ENCODE assay signal across 8 cellular contexts in genomic region chr7:47253650-47254080, GRCh38.
A peak's percentile ranks its signal among the peaks of the same experiment; 100 is the strongest.
DNase-seq lines count a peak whose midpoint lies in the region; ATAC-seq and TF ChIP-seq lines count a peak whose summit lies in the region.

No MANE protein-coding gene starts in this region.

- H3K79me2 ChIP-seq in mesendoderm (ENCODE audit: control insufficient read depth, insufficient read depth, low read length) = no peaks in the 10 kb centered on the region

- H2BK5ac ChIP-seq in mesendoderm (ENCODE audit: low read length) = no peak overlapping the region

- peak overlapping the region; percentile 94 for H3K4me2 ChIP-seq in mesendoderm (ENCODE audit: low read length)

- H3K4me1 ChIP-seq in mesendoderm (ENCODE audit: control insufficient read depth, low read depth, low read length) (no peaks in the 10 kb centered on the region), thyroid gland (peaks cover 3 to 14% of the 10 kb centered on the region in 2 donors)

- H4K8ac ChIP-seq in mesendoderm (ENCODE audit: low read depth, low read length) = no peak overlapping the region

- H3K23ac ChIP-seq in mesendoderm (ENCODE audit: low read length) = no peak overlapping the region

- peak overlapping the region; percentile 70 for H3K9ac ChIP-seq in mesendoderm (ENCODE audit: low read length)

- no peaks in the 10 kb centered on the region for H3K9me3 Mint-ChIP-seq in endothelial cell (ENCODE audit: unreplicated experiment)

- intact Hi-C loops in thyroid gland (cut with DNase I) = no loop called here

- no peaks in the 10 kb centered on the region for H3K9me3 ChIP-seq in thyroid gland

- no peak overlapping the region for H2AK5ac ChIP-seq in mesendoderm (ENCODE audit: low read length)

- peaks cover 8% of the 10 kb centered on the region for H3K4me1 Mint-ChIP-seq in endothelial cell (ENCODE audit: unreplicated experiment)

- no peak overlapping the region for H4K5ac ChIP-seq in mesendoderm (ENCODE audit: low read length)

- no peak overlapping the region for H2BK120ac ChIP-seq in mesendoderm (ENCODE audit: low read depth, low read length)

- peak; percentile 17 for DNase-seq in AG09309 (ENCODE audit: low read depth)
- DNase-seq in SHP77 treated with DMSO at 0.1 percent for 48 hours (lab: John Stamatoyannopoulos, UW) = peak; percentile 9
- peak; percentile 15 for DNase-seq in endothelial cell (ENCODE audit: low spot score)
- DNase-seq in mesendoderm = peak; percentile 66
- peak; percentile 25 to 36 for DNase-seq in thyroid gland
- DNase-seq in mesenteric fat pad (ENCODE audit: low spot score) = no peak

- no peak overlapping the region for H3K4ac ChIP-seq in mesendoderm (ENCODE audit: low read depth, low read length)

- H3K4me3 Mint-ChIP-seq in endothelial cell (ENCODE audit: unreplicated experiment) = peak overlapping the region; percentile 52

- peak overlapping the region; percentile 60 for H3K4me3 ChIP-seq in AG09309 (ENCODE audit: control insufficient read depth, low read depth, low read length)
- H3K4me3 ChIP-seq in mesendoderm (ENCODE audit: low read length) = peak overlapping the region; percentile 43
- H3K4me3 ChIP-seq in thyroid gland (replicated peaks in 1 of 3) = peak overlapping the region; percentile 15 to 39 (median 28)

- H3K27ac Mint-ChIP-seq in endothelial cell (ENCODE audit: unreplicated experiment) = peak overlapping the region; percentile 20

- no peaks in the 10 kb centered on the region for H3K36me3 ChIP-seq in mesendoderm (ENCODE audit: control insufficient read depth, insufficient read depth, low read length)
- H3K36me3 ChIP-seq in thyroid gland = no peaks in the 10 kb centered on the region

- no peaks in the 10 kb centered on the region for H3K27me3 ChIP-seq in mesendoderm (ENCODE audit: insufficient read depth, low read length, poor library complexity)
- H3K27me3 ChIP-seq in thyroid gland = no peaks in the 10 kb centered on the region

- H3K27ac ChIP-seq in mesendoderm (ENCODE audit: low read depth, low read length) = no peak overlapping the region
- peak overlapping the region; percentile 31 to 90 (median 74) for H3K27ac ChIP-seq in thyroid gland

- no peak overlapping the region for H2BK15ac ChIP-seq in mesendoderm (replicated peaks; ENCODE audit: low read depth)

- no CpG with 5 or more reads among the region's 14 CpGs for WGBS in mesendoderm (ENCODE audit: extremely low coverage, insufficient coverage, low lambda C conversion rate)
- WGBS in thyroid gland, 2 donors = 13 to 15% methylated on average over 3 to 12 of the region's 14 CpGs

- H3K27me3 Mint-ChIP-seq in endothelial cell (ENCODE audit: unreplicated experiment) = peaks cover 13% of the 10 kb centered on the region

- no peak overlapping the region for H3K18ac ChIP-seq in mesendoderm (ENCODE audit: low read length)

- TF ChIP-seq CTCF in AG09309 (IDR thresholded peaks at IDR 0.05; ENCODE audit: control insufficient read depth, insufficient read depth, low read depth, low read length, missing control alignments) (no peak), endothelial cell (IDR thresholded peaks at IDR 0.05; ENCODE audit: unreplicated experiment) (no peak), thyroid gland (IDR thresholded peaks at IDR 0.05) (no peak)

- H3K36me3 Mint-ChIP-seq in endothelial cell (ENCODE audit: low read depth, unreplicated experiment) = no peaks in the 10 kb centered on the region

- peak overlapping the region; percentile 93 for H3K56ac ChIP-seq in mesendoderm (ENCODE audit: low read length)

- TF ChIP-seq POLR2A in thyroid gland (IDR thresholded peaks at IDR 0.05) = no peak

- ATAC-seq in GM18907 (IDR thresholded peaks at IDR 0.05; ENCODE audit: unreplicated experiment) (peak; percentile 56), HG03103 (IDR thresholded peaks at IDR 0.05; ENCODE audit: low read depth, unreplicated experiment) (peak; percentile 14)

- H3K79me1 ChIP-seq in mesendoderm (ENCODE audit: low read length) = no peaks in the 10 kb centered on the region
